Comparison of ENCODE assay signal across 8 cellular contexts in genomic region chr15:72117448-72117697, GRCh38. TPM values are rescaled to one million over a fixed set of nuclear protein-coding genes. Genes with fewer than 3 reads are reported as not detected.
DNase-seq lines count a peak whose midpoint lies in the region; ATAC-seq, FAIRE-seq and TF ChIP-seq lines count a peak whose summit lies in the region.

No MANE protein-coding gene starts in this region.

- H3K4me3 ChIP-seq in WI38 (ENCODE audit: low read depth, low read length) (peak overlapping the region; percentile 91), bronchial epithelial cell (ENCODE audit: low read depth, low read length) (peak overlapping the region; percentile 98)

- peaks cover 16 to 30% (median 25%) of the 10 kb centered on the region in 3 donors for H3K4me1 Mint-ChIP-seq in IgD-negative memory B cell

- H3K27ac Mint-ChIP-seq in IgD-negative memory B cell = peak overlapping the region; percentile 68 to 98 (median 84)

- ATAC-seq in GM21737 (IDR thresholded peaks at IDR 0.05; ENCODE audit: unreplicated experiment) = peak; percentile 46

- H3K4me3 Mint-ChIP-seq in IgD-negative memory B cell = peak overlapping the region; percentile 98 to 99 (median 99)

- H3K36me3 ChIP-seq in bronchial epithelial cell (ENCODE audit: control insufficient read depth, insufficient read depth, low read length) = no peaks in the 10 kb centered on the region

- no peaks in the 10 kb centered on the region for H3K27me3 ChIP-seq in bronchial epithelial cell (ENCODE audit: control insufficient read depth, insufficient read depth, low read length)

- peak; percentile 80 for DNase-seq in Daoy (ENCODE audit: low read depth)
- peak; percentile 52 for DNase-seq in bronchial epithelial cell (ENCODE audit: low read depth)
- DNase-seq in kidney glomerular epithelial cell (lab: John Stamatoyannopoulos, UW) = peak; percentile 65
- DNase-seq in stimulated activated CD4-positive, alpha-beta T cell treated with anti-CD3 and anti-CD28 coated beads, Interleukin-2, amount 100 ng/mL, for 4 hours (ENCODE audit: low read depth) = peak; percentile 37
- no peak for DNase-seq in NCI-H146 treated with DMSO at 0.1 percent for 48 hours (lab: John Stamatoyannopoulos, UW; ENCODE audit: unreplicated experiment)

- TF ChIP-seq CTCF in WI38 (IDR thresholded peaks at IDR 0.05; ENCODE audit: low read depth, low read length) (no peak), bronchial epithelial cell (IDR thresholded peaks at IDR 0.05; ENCODE audit: insufficient read depth, low read length, severe bottlenecking) (no peak)

- no peak for FAIRE-seq in bronchial epithelial cell (lab: Jason Lieb, UNC)

- H3K9me3 Mint-ChIP-seq in IgD-negative memory B cell = no peaks in the 10 kb centered on the region

- H3K36me3 Mint-ChIP-seq in IgD-negative memory B cell = no peaks in the 10 kb centered on the region

- H3K27me3 Mint-ChIP-seq in IgD-negative memory B cell = peaks cover 2% of the 10 kb centered on the region

RNA-seq across cellular contexts. Expression of gene MYO9A, which starts 0.6 kb away (rescaled TPM):
- 6.7 and 14.0 TPM in 2 replicates for total RNA-seq in Daoy (2014; rRNA removed; shearing (Covaris generic))
- polyA plus RNA-seq in IgD-negative memory B cell = 23.1 TPM
- 29.7 and 41.6 TPM in 2 replicates for total RNA-seq in bronchial epithelial cell

RNA-seq across cellular contexts. Expression of gene SENP8, which starts 0.8 kb away (rescaled TPM):
- total RNA-seq in Daoy (2014; rRNA removed; shearing (Covaris generic)) = 0.24 and 1.7 TPM in 2 replicates
- 0.59 TPM for polyA plus RNA-seq in IgD-negative memory B cell
- 1.1 and 2.3 TPM in 2 replicates for total RNA-seq in bronchial epithelial cell
